In the genomic region with DNA sequence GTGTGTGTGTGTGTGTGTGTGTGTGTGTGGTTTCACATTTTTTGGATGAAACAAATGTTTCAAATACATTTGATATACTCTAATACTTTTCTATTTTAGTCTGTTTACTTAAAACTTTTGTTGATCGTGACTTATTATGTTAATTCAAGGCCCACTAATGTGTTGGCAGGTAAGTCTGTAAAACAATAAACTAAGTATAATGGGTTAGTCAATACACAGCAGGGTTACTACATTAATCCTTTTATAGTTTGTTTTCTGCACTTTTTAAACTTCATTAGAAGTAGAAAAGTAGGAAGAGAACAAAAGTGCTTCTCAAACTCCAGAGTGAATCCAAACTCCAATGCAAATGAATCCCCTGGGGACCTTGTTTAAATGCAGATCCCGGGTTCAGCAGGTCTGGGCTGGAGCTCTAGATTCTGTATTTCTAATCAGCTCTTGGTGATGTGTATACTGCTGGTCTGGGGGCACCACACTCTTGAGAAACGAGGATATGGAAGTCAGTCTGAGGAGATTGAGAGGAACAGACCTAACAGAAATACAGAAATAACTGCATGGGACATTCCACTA, we compare ENCODE assay signal across 21 cellular contexts. TPM values are rescaled to one million over a fixed set of nuclear protein-coding genes. Genes with fewer than 3 reads are reported as not detected.
DNase-seq lines count a peak whose midpoint lies in the region; ATAC-seq and TF ChIP-seq lines count a peak whose summit lies in the region.
"Had no signal": no experiment of that assay in that cellular context is flagged by ENCODE, and none has a peak within 500 bp of the region (broad histone marks: within the 10 kb centered on the region; RNA-seq: fewer than 3 reads in every experiment).

No MANE protein-coding gene starts in this region.

- no peak overlapping the region for H3K18ac ChIP-seq in mesendoderm (ENCODE audit: low read length)

- no peak overlapping the region for H3K4me3 Mint-ChIP-seq in endodermal cell
- no peak overlapping the region for H3K4me3 Mint-ChIP-seq in activated CD8-positive, alpha-beta T cell treated with anti-CD3 and anti-CD28 coated beads for 36 hours

- intact Hi-C loops in activated CD8-positive, alpha-beta T cell treated with anti-CD3 and anti-CD28 coated beads for 36 hours (cut with micrococcal nuclease): no loop called here
- intact Hi-C loops in lower leg skin (cut with DNase I; ENCODE audit: low total_unique reads): no loop called here

- peaks cover 9% of the 10 kb centered on the region for H3K4me1 Mint-ChIP-seq in endodermal cell
- H3K4me1 Mint-ChIP-seq in activated CD8-positive, alpha-beta T cell treated with anti-CD3 and anti-CD28 coated beads for 36 hours (ENCODE audit: low read depth): no peaks in the 10 kb centered on the region

- peak; percentile 40 for DNase-seq in ELF-1 (ENCODE audit: low read depth, low spot score)
- peak; percentile 53 for DNase-seq in endodermal cell
- DNase-seq in mesendoderm: peak; percentile 27
- DNase-seq in activated effector memory CD4-positive, alpha-beta T cell treated with anti-CD3 and anti-CD28 coated beads, Interleukin-2, amount 50 U/mL, for 16 hours: no peak
- no peak for DNase-seq in activated CD8-positive, alpha-beta T cell treated with anti-CD3 and anti-CD28 coated beads for 36 hours
- DNase-seq in lower leg skin (ENCODE audit: low spot score in 2 of 2): no peak
- DNase-seq: C1 segment of cervical spinal cord, DMS79 treated with DMSO at 0.1 percent for 48 hours, GOT3, KBM-7, MV-4-11, NCI-H1417, NCI-H1930, NCI-H2171, NCI-H446 treated with DMSO at 0.1 percent for 48 hours, NCI-H748 treated with DMSO at 0.1 percent for 48 hours, PC-9, SJCRH30 had no signal

- peak overlapping the region; percentile 72; the same call in 1 of the 2 replicates for H3K27ac ChIP-seq in HUES64 (ENCODE audit: low read depth, low read length)
- no peak overlapping the region for H3K27ac ChIP-seq in endodermal cell (ENCODE audit: low read depth, low read length)
- no peak overlapping the region for H3K27ac ChIP-seq in mesendoderm (ENCODE audit: low read depth, low read length)
- H3K27ac ChIP-seq: SJCRH30 had no signal

- no peak overlapping the region for H3K4me2 ChIP-seq in mesendoderm (ENCODE audit: low read length)

- no peak overlapping the region for H4K8ac ChIP-seq in mesendoderm (ENCODE audit: low read depth, low read length)

- no peak overlapping the region for H3K23ac ChIP-seq in mesendoderm (ENCODE audit: low read length)

- 2% methylated on average over 2 of the region's 3 CpGs for WGBS in HUES64
- 0 to 29% methylated on average over 1 to 3 of the region's 3 CpGs for WGBS in endodermal cell (ENCODE audit: insufficient coverage in 1 of 2, insufficient read length in 1 of 2), 2 experiments
- no CpG with 5 or more reads among the region's 3 CpGs for WGBS in mesendoderm (ENCODE audit: extremely low coverage, insufficient coverage, low lambda C conversion rate)
- 47 to 51% methylated on average over 3 of the region's 3 CpGs for WGBS in lower leg skin, 2 donors

- H3K9ac ChIP-seq in HUES64 (ENCODE audit: low read depth, low read length): no peak overlapping the region
- no peak overlapping the region for H3K9ac ChIP-seq in endodermal cell (ENCODE audit: extremely low read depth, low read length, poor library complexity, severe bottlenecking)
- H3K9ac ChIP-seq in mesendoderm (ENCODE audit: low read length): no peak overlapping the region

- no peak overlapping the region for H2BK120ac ChIP-seq in mesendoderm (ENCODE audit: low read depth, low read length)

- no peaks in the 10 kb centered on the region for H3K79me2 ChIP-seq in mesendoderm (ENCODE audit: control insufficient read depth, insufficient read depth, low read length)

- H4K5ac ChIP-seq in mesendoderm (ENCODE audit: low read length): no peak overlapping the region

- H3K27me3 Mint-ChIP-seq in endodermal cell (ENCODE audit: insufficient read depth): peaks cover 33% of the 10 kb centered on the region
- H3K27me3 Mint-ChIP-seq in activated CD8-positive, alpha-beta T cell treated with anti-CD3 and anti-CD28 coated beads for 36 hours: no peaks in the 10 kb centered on the region

- H2BK5ac ChIP-seq in mesendoderm (ENCODE audit: low read length): no peak overlapping the region

- H3K9me3 ChIP-seq in HUES64 (ENCODE audit: insufficient read depth, low read depth, low read length): no peaks in the 10 kb centered on the region
- no peaks in the 10 kb centered on the region for H3K9me3 ChIP-seq in endodermal cell (ENCODE audit: control insufficient read depth, low read length)
- H3K9me3 ChIP-seq: SJCRH30 had no signal

- no peak overlapping the region for H3K4ac ChIP-seq in mesendoderm (ENCODE audit: low read depth, low read length)

- H3K56ac ChIP-seq in mesendoderm (ENCODE audit: low read length): no peak overlapping the region

- H3K36me3 ChIP-seq in HUES64 (ENCODE audit: insufficient read depth, low read length) (no peaks in the 10 kb centered on the region), endodermal cell (ENCODE audit: control insufficient read depth, insufficient read depth, low read length) (no peaks in the 10 kb centered on the region), mesendoderm (ENCODE audit: control insufficient read depth, insufficient read depth, low read length) (no peaks in the 10 kb centered on the region)
- H3K36me3 ChIP-seq: SJCRH30 had no signal

- H3K79me1 ChIP-seq in mesendoderm (ENCODE audit: low read length): no peaks in the 10 kb centered on the region

- peaks cover 33% of the 10 kb centered on the region for H3K4me1 ChIP-seq in HUES64 (ENCODE audit: insufficient read depth, low read length)
- H3K4me1 ChIP-seq in endodermal cell (ENCODE audit: control insufficient read depth, insufficient read depth, low read length): peaks cover 3% of the 10 kb centered on the region
- H3K4me1 ChIP-seq in mesendoderm (ENCODE audit: control insufficient read depth, low read depth, low read length): peaks cover 6% of the 10 kb centered on the region
- H3K4me1 ChIP-seq: SJCRH30 had no signal

- CTCF ChIA-PET in activated CD8-positive, alpha-beta T cell treated with anti-CD3 and anti-CD28 coated beads for 36 hours (lab: Charles Lee): no interaction called here

- ATAC-seq in GM19455 (IDR thresholded peaks at IDR 0.05; ENCODE audit: unreplicated experiment): no peak
- ATAC-seq in activated CD8-positive, alpha-beta T cell treated with anti-CD3 and anti-CD28 coated beads for 36 hours: no peak

- H3K36me3 Mint-ChIP-seq in endodermal cell (ENCODE audit: low read depth): no peaks in the 10 kb centered on the region
- no peaks in the 10 kb centered on the region for H3K36me3 Mint-ChIP-seq in activated CD8-positive, alpha-beta T cell treated with anti-CD3 and anti-CD28 coated beads for 36 hours (ENCODE audit: low read depth)

- no peak overlapping the region for H2AK5ac ChIP-seq in mesendoderm (ENCODE audit: low read length)

- TF ChIP-seq POLR2A in lower leg skin (IDR thresholded peaks at IDR 0.05): no peak

- H2BK15ac ChIP-seq in mesendoderm (replicated peaks; ENCODE audit: low read depth): no peak overlapping the region

- no peak for TF ChIP-seq CTCF in endodermal cell (conservative IDR thresholded peaks at IDR 0.05)
- no peak for TF ChIP-seq CTCF in activated CD8-positive, alpha-beta T cell treated with anti-CD3 and anti-CD28 coated beads for 36 hours (IDR thresholded peaks at IDR 0.05)
- no peak for TF ChIP-seq CTCF in lower leg skin (IDR thresholded peaks at IDR 0.05)

- H3K9me3 Mint-ChIP-seq in endodermal cell: no peaks in the 10 kb centered on the region
- no peaks in the 10 kb centered on the region for H3K9me3 Mint-ChIP-seq in activated CD8-positive, alpha-beta T cell treated with anti-CD3 and anti-CD28 coated beads for 36 hours

- no peaks in the 10 kb centered on the region; the same call in 1 of the 2 replicates for H3K27me3 ChIP-seq in HUES64 (ENCODE audit: insufficient read depth, low read length)
- H3K27me3 ChIP-seq in endodermal cell (ENCODE audit: control insufficient read depth, insufficient read depth, low read length, poor library complexity, severe bottlenecking): no peaks in the 10 kb centered on the region
- no peaks in the 10 kb centered on the region for H3K27me3 ChIP-seq in mesendoderm (ENCODE audit: insufficient read depth, low read length, poor library complexity)
- H3K27me3 ChIP-seq: SJCRH30 had no signal

- POLR2A ChIA-PET in activated CD8-positive, alpha-beta T cell treated with anti-CD3 and anti-CD28 coated beads for 36 hours (lab: Charles Lee): no interaction called here

- H3K4me3 ChIP-seq in HUES64 (ENCODE audit: low read length) (peak overlapping the region; percentile 23), endodermal cell (ENCODE audit: low read length) (no peak overlapping the region), mesendoderm (ENCODE audit: low read length) (no peak overlapping the region), lower leg skin (ENCODE audit: low read depth, poor library complexity, severe bottlenecking) (no peak overlapping the region)
- H3K4me3 ChIP-seq: PC-9, SJCRH30 had no signal

- H3K27ac Mint-ChIP-seq in endodermal cell: no peak overlapping the region
- no peak overlapping the region for H3K27ac Mint-ChIP-seq in activated CD8-positive, alpha-beta T cell treated with anti-CD3 and anti-CD28 coated beads for 36 hours

RNA-seq across cellular contexts. Expression of a gene that starts 17.5 kb away (rescaled TPM):
- polyA plus RNA-seq in HUES64 (2013, experiment 1 of 2): 0.85 TPM
- 1.3 TPM for polyA plus RNA-seq in HUES64 (2013, experiment 2 of 2)
- total RNA-seq in endodermal cell: under 1 TPM; 0.24 to 0.26 TPM
- 0.43 TPM for polyA plus RNA-seq in endodermal cell (2013, experiment 1 of 2)
- polyA plus RNA-seq in endodermal cell (2013, experiment 2 of 2): 0.29 TPM
- polyA plus RNA-seq in mesendoderm (2013, experiment 1 of 2): 0.37 TPM
- polyA plus RNA-seq in mesendoderm (2013, experiment 2 of 2): 0.52 TPM
- total RNA-seq in activated CD8-positive, alpha-beta T cell treated with anti-CD3 and anti-CD28 coated beads for 36 hours: not detected
- 10 to 100 TPM; 19.8 to 25.8 (median 23.4) TPM for total RNA-seq in lower leg skin
- total RNA-seq: A172, SJCRH30 had no signal

Comparison
In these comparisons a context has a peak if more than half of its experiments do, and no peak if none do; other contexts are left out.
1. DNase-seq: peak in ELF-1 (single experiment), endodermal cell (single experiment) and mesendoderm (single experiment); none in activated effector memory CD4-positive, alpha-beta T cell treated with anti-CD3 and anti-CD28 coated beads, Interleukin-2, amount 50 U/mL, for 16 hours (single experiment), activated CD8-positive, alpha-beta T cell treated with anti-CD3 and anti-CD28 coated beads for 36 hours (single experiment) and lower leg skin (0 of 2).
2. RNA of a gene that starts 17.5 kb away (total RNA-seq): 19.8 to 25.8 TPM in lower leg skin; 0.24 to 0.26 TPM in endodermal cell and not detected in activated CD8-positive, alpha-beta T cell treated with anti-CD3 and anti-CD28 coated beads for 36 hours; every median in the first group is over 10 times any median in the second.